In genomic region chr3:56975562-56975961, GRCh38 we compare ENCODE assay signal across 19 cellular contexts.
"Had no signal": no experiment of that assay in that cellular context is flagged by ENCODE, and none has a peak within 500 bp of the region (broad histone marks: within the 10 kb centered on the region; RNA-seq: fewer than 3 reads in every experiment).

No MANE protein-coding gene starts in this region.

- H3K36me3 Mint-ChIP-seq: activated CD8-positive, alpha-beta memory T cell treated with anti-CD3 and anti-CD28 coated beads, Interleukin-2, amount 10 ng/mL, durations not matched to agents 7 days and 5 days; activated naive CD8-positive, alpha-beta T cell had no signal

- H3K36me3 ChIP-seq: ascending aorta, heart left ventricle had no signal

- H3K27ac ChIP-seq: ascending aorta, psoas muscle had no signal

- H3K27ac Mint-ChIP-seq: activated CD8-positive, alpha-beta memory T cell treated with anti-CD3 and anti-CD28 coated beads, Interleukin-2, amount 10 ng/mL, durations not matched to agents 7 days and 5 days; activated naive CD8-positive, alpha-beta T cell; activated T-cell treated with anti-CD3 and anti-CD28 coated beads, Interleukin-2, amount 50 U/mL, for 24 hours had no signal

- DNase-seq: activated CD4-positive, alpha-beta T cell treated with anti-CD3 and anti-CD28 coated beads, Interleukin-2, amount 50 U/mL, for 48 hours; activated CD4-positive, CD25-positive, alpha-beta regulatory T cell treated with anti-CD3 and anti-CD28 coated beads, Interleukin-2, amount 50 U/mL, for 72 hours; activated CD8-positive, alpha-beta memory T cell treated with anti-CD3 and anti-CD28 coated beads, Interleukin-2, amount 10 ng/mL, durations not matched to agents 7 days and 5 days; activated gamma-delta T cell; activated T-cell treated with anti-CD3 and anti-CD28 coated beads, Interleukin-2, amount 50 U/mL, for 24 hours; caudate nucleus; effector memory CD4-positive, alpha-beta T cell; heart left ventricle; left ventricle myocardium superior; mesendoderm; nephron progenitor cell; psoas muscle; stimulated activated CD4-positive, alpha-beta T cell treated with anti-CD3 and anti-CD28 coated beads, Interleukin-4, amount 100 ng/mL, for 1 hour; stimulated activated CD8-positive, alpha-beta memory T cell treated with anti-CD3 and anti-CD28 coated beads, Interleukin-4, amount 100 ng/mL, for 48 hours; stimulated activated naive CD8-positive, alpha-beta T cell treated with anti-CD3 and anti-CD28 coated beads, Interleukin-15, Interleukin-2, amounts not matched to agents 100 U/mL and 50 U/mL, for 24 hours; T-helper 9 cell had no signal

- H3K27me3 ChIP-seq: ascending aorta, heart left ventricle had no signal

- ATAC-seq: activated CD8-positive, alpha-beta memory T cell treated with anti-CD3 and anti-CD28 coated beads, Interleukin-2, amount 10 ng/mL, durations not matched to agents 7 days and 5 days; left ventricle myocardium superior; psoas muscle; stimulated activated naive CD8-positive, alpha-beta T cell treated with anti-CD3 and anti-CD28 coated beads, Interleukin-15, Interleukin-2, amounts not matched to agents 100 U/mL and 50 U/mL, for 24 hours had no signal

- H3K4me3 Mint-ChIP-seq: activated CD8-positive, alpha-beta memory T cell treated with anti-CD3 and anti-CD28 coated beads, Interleukin-2, amount 10 ng/mL, durations not matched to agents 7 days and 5 days; activated naive CD8-positive, alpha-beta T cell; activated T-cell treated with anti-CD3 and anti-CD28 coated beads, Interleukin-2, amount 50 U/mL, for 24 hours had no signal

- H3K4me1 ChIP-seq: ascending aorta, psoas muscle had no signal

- H3K9me3 Mint-ChIP-seq: nephron progenitor cell had no signal

- H3K4me3 ChIP-seq: ascending aorta, coronary artery, heart left ventricle, psoas muscle had no signal

- H3K27me3 Mint-ChIP-seq: activated CD8-positive, alpha-beta memory T cell treated with anti-CD3 and anti-CD28 coated beads, Interleukin-2, amount 10 ng/mL, durations not matched to agents 7 days and 5 days; activated naive CD8-positive, alpha-beta T cell; activated T-cell treated with anti-CD3 and anti-CD28 coated beads, Interleukin-2, amount 50 U/mL, for 24 hours had no signal

- H3K9me3 ChIP-seq: ascending aorta, heart left ventricle, psoas muscle had no signal
